8 cellular contexts compared by ENCODE assay signal in genomic region chr10:103758294-103758681, GRCh38.
A peak's percentile ranks its signal among the peaks of the same experiment; 100 is the strongest.
DNase-seq lines count a peak whose midpoint lies in the region; ATAC-seq, FAIRE-seq and TF ChIP-seq lines count a peak whose summit lies in the region.

No MANE protein-coding gene starts in this region.

- no peak overlapping the region for H3K18ac ChIP-seq in H9 (ENCODE audit: insufficient read length, low read depth, low read length)

- no CpG with 5 or more reads among the region's 2 CpGs for WGBS in H9 (ENCODE audit: extremely low coverage, insufficient read length, low lambda C conversion rate)
- 26 to 31% methylated on average over 2 of the region's 2 CpGs for WGBS in esophagus squamous epithelium, 2 donors
- 39% methylated on average over 2 of the region's 2 CpGs for WGBS in smooth muscle cell (ENCODE audit: low lambda C conversion rate)
- 73 to 87% methylated on average over 2 of the region's 2 CpGs for WGBS in pancreas, 2 donors

- no peak for FAIRE-seq in pancreas (lab: Jason Lieb, UNC)

- H3K27me3 Mint-ChIP-seq in H9 (ENCODE audit: low read depth) = peaks cover 1% of the 10 kb centered on the region
- H3K27me3 Mint-ChIP-seq in T-cell = no peaks in the 10 kb centered on the region

- ATAC-seq in T-cell (replicated peaks in 1 of 4) (no peak), HG03095 (IDR thresholded peaks at IDR 0.05; ENCODE audit: unreplicated experiment) (no peak), pancreas (no peak), GM19455 (IDR thresholded peaks at IDR 0.05; ENCODE audit: unreplicated experiment) (no peak)

- CTCF ChIA-PET in T-cell (lab: Charles Lee) = interaction anchor here in 1 of 2 donors (1.2 kb wide), 1 partner anchor 14 kb away, joined by 3 read pairs; no protein-coding TSS in a partner anchor

- TF ChIP-seq CTCF in H9 (conservative IDR thresholded peaks at IDR 0.05) = no peak
- no peak for TF ChIP-seq CTCF in esophagus squamous epithelium (IDR thresholded peaks at IDR 0.05)
- TF ChIP-seq CTCF in smooth muscle cell (IDR thresholded peaks at IDR 0.05; ENCODE audit: borderline replicate concordance, insufficient read depth, poor library complexity, severe bottlenecking) = no peak
- TF ChIP-seq CTCF in pancreas (IDR thresholded peaks at IDR 0.05) = no peak

- peaks cover 43 to 46% of the 10 kb centered on the region in 2 experiments for H3K4me1 Mint-ChIP-seq in H9
- peaks cover 36 to 50% (median 48%) of the 10 kb centered on the region in 3 donors for H3K4me1 Mint-ChIP-seq in T-cell

- H3F3A ChIP-seq in smooth muscle cell (ENCODE audit: low read depth) = peaks cover 37% of the 10 kb centered on the region

- H2BK12ac ChIP-seq in H9 (ENCODE audit: insufficient read length, low read depth, low read length) = no peak overlapping the region

- H3K23me2 ChIP-seq in H9 (ENCODE audit: insufficient read length, low read depth, low read length, poor library complexity, severe bottlenecking) = no peaks in the 10 kb centered on the region

- peaks cover 5% of the 10 kb centered on the region; the same call in 1 of the 2 replicates for H3K4me1 ChIP-seq in H9 (ENCODE audit: insufficient read depth, low read length)
- peaks cover 33 to 79% (median 58%) of the 10 kb centered on the region in 3 donors for H3K4me1 ChIP-seq in esophagus squamous epithelium
- H3K4me1 ChIP-seq in smooth muscle cell (ENCODE audit: low read depth) = peaks cover 26% of the 10 kb centered on the region
- H3K4me1 ChIP-seq in pancreas = peaks cover 0 to 12% (median 5%) of the 10 kb centered on the region in 3 donors

- POLR2A ChIA-PET in T-cell (lab: Charles Lee) = no interaction called here

- H3K9ac ChIP-seq in H9 (ENCODE audit: extremely low read depth, insufficient read length, low read length) (no peak overlapping the region), smooth muscle cell (ENCODE audit: low read depth) (peak overlapping the region; percentile 72)

- H4K91ac ChIP-seq in H9 (ENCODE audit: insufficient read length, low read depth, low read length) = no peak overlapping the region

- H3K79me2 ChIP-seq in H9 (ENCODE audit: insufficient read depth, low read length) = no peaks in the 10 kb centered on the region
- H3K79me2 ChIP-seq in smooth muscle cell (ENCODE audit: low read depth) = peaks cover 30% of the 10 kb centered on the region

- H2BK5ac ChIP-seq in H9 (ENCODE audit: insufficient read length, low read length) = no peak overlapping the region

- no peak overlapping the region for H4K8ac ChIP-seq in H9 (replicated peaks; ENCODE audit: insufficient read length, low read depth, low read length)

- no peak overlapping the region for H2BK120ac ChIP-seq in H9 (ENCODE audit: low read depth, low read length, poor library complexity, severe bottlenecking)

- no peak overlapping the region for H4K5ac ChIP-seq in H9 (ENCODE audit: insufficient read length, low read depth, low read length)

- H3K79me1 ChIP-seq in H9 (ENCODE audit: insufficient read depth, low read depth, low read length, poor library complexity, severe bottlenecking) = no peaks in the 10 kb centered on the region

- H3K4me2 ChIP-seq in H9 (ENCODE audit: insufficient read depth, insufficient read length, low read length) = no peak overlapping the region
- H3K4me2 ChIP-seq in smooth muscle cell = peak overlapping the region; percentile 58

- no peak for DNase-seq in H9
- DNase-seq in T-cell = no peak
- DNase-seq in esophagus squamous epithelium (lab: John Stamatoyannopoulos, UW) = no peak
- DNase-seq in smooth muscle cell (lab: John Stamatoyannopoulos, UW; ENCODE audit: unreplicated experiment) = no peak
- no peak for DNase-seq in pancreas
- no peak for DNase-seq in amygdala (lab: John Stamatoyannopoulos, UW)

- no peak overlapping the region for H3K4me3 Mint-ChIP-seq in H9
- peak overlapping the region in 1 of 3 donors; percentile 9 for H3K4me3 Mint-ChIP-seq in T-cell

- H2AFZ ChIP-seq in H9 (ENCODE audit: low read length) = no peak overlapping the region
- H2AFZ ChIP-seq in smooth muscle cell (ENCODE audit: low read depth) = no peak overlapping the region

- H3K4ac ChIP-seq in H9 (ENCODE audit: low read depth, low read length) = no peak overlapping the region

- H3K9me3 Mint-ChIP-seq in H9 (0 out of 5 replicates have a peak, but pooled peaks cover 0 to 1% of the 10 kb centered on the region in 2 experiments), T-cell (no peaks in the 10 kb centered on the region)

- H4K20me1 ChIP-seq in H9 (ENCODE audit: control insufficient read depth, insufficient read depth, insufficient read length) (no peaks in the 10 kb centered on the region), smooth muscle cell (ENCODE audit: low read depth) (no peaks in the 10 kb centered on the region)

- no peak overlapping the region for H2BK15ac ChIP-seq in H9 (ENCODE audit: low read depth, low read length)

- no peak overlapping the region for H2BK20ac ChIP-seq in H9 (ENCODE audit: low read depth, low read length, poor library complexity, severe bottlenecking)

- no peak overlapping the region for H3T11ph ChIP-seq in H9 (ENCODE audit: low read length)

- H3K14ac ChIP-seq in H9 (ENCODE audit: insufficient read depth, low read length) = no peak overlapping the region

- H3K27ac ChIP-seq in H9 (ENCODE audit: insufficient read length, low read depth, low read length) (no peak overlapping the region), esophagus squamous epithelium (peak overlapping the region; percentile 77 to 91 (median 84)), smooth muscle cell (ENCODE audit: low read depth) (peak overlapping the region; percentile 94), pancreas (peak overlapping the region in 2 of 4 donors; percentile 18 to 47)

- H3K36me3 Mint-ChIP-seq in H9 (ENCODE audit: insufficient read depth in 1 of 3, low read depth in 3 of 3) (no peaks in the 10 kb centered on the region), T-cell (no peaks in the 10 kb centered on the region)

- peak overlapping the region in 2 of 3 experiments; percentile 41 to 89; a peak in 4 of 7 replicates for H3K27ac Mint-ChIP-seq in H9
- peak overlapping the region; percentile 51 to 79 for H3K27ac Mint-ChIP-seq in T-cell

- H3K56ac ChIP-seq in H9 (ENCODE audit: insufficient read length, low read depth, low read length) = no peak overlapping the region

- H3K36me3 ChIP-seq in esophagus squamous epithelium = peaks cover 0 to 12% (median 0%) of the 10 kb centered on the region in 3 donors
- no peaks in the 10 kb centered on the region for H3K36me3 ChIP-seq in smooth muscle cell (ENCODE audit: low read depth)
- no peaks in the 10 kb centered on the region for H3K36me3 ChIP-seq in pancreas

- H3K27me3 ChIP-seq in H9 (ENCODE audit: insufficient read depth, low read length) (no peaks in the 10 kb centered on the region), esophagus squamous epithelium (no peaks in the 10 kb centered on the region), smooth muscle cell (ENCODE audit: low read depth) (no peaks in the 10 kb centered on the region), pancreas (no peaks in the 10 kb centered on the region)

- H3K9me3 ChIP-seq in H9 (ENCODE audit: control insufficient read depth, low read depth, low read length) (no peaks in the 10 kb centered on the region), esophagus squamous epithelium (no peaks in the 10 kb centered on the region), smooth muscle cell (replicated peaks; ENCODE audit: low read depth) (no peaks in the 10 kb centered on the region), pancreas (no peaks in the 10 kb centered on the region)

- H3K4me3 ChIP-seq in esophagus squamous epithelium (no peak overlapping the region), smooth muscle cell (no peak overlapping the region), pancreas (no peak overlapping the region)

- intact Hi-C loops in esophagus squamous epithelium (cut with DNase I) = no loop called here
- intact Hi-C loops in pancreas (cut with DNase I) = no loop called here

- no peak overlapping the region for H3K23ac ChIP-seq in H9 (ENCODE audit: insufficient read length, low read depth, low read length)

- H2AK5ac ChIP-seq in H9 (ENCODE audit: insufficient read length, low read length) = no peak overlapping the region

- TF ChIP-seq POLR2A in esophagus squamous epithelium (IDR thresholded peaks at IDR 0.05) = no peak
